Comparison of ENCODE assay signal across 10 cellular contexts in genomic region chrX:154738013-154738738, GRCh38. TPM values are rescaled to one million over a fixed set of nuclear protein-coding genes. Genes with fewer than 3 reads are reported as not detected.
DNase-seq lines count a peak whose midpoint lies in the region; ATAC-seq, FAIRE-seq and TF ChIP-seq lines count a peak whose summit lies in the region.
"Had no signal": no experiment of that assay in that cellular context is flagged by ENCODE, and none has a peak within 500 bp of the region (broad histone marks: within the 10 kb centered on the region; RNA-seq: fewer than 3 reads in every experiment).

No MANE protein-coding gene starts in this region.

- no peak for TF ChIP-seq CTCF in astrocyte (IDR thresholded peaks at IDR 0.05; ENCODE audit: insufficient read depth, low read depth, low read length)
- TF ChIP-seq CTCF in GM13977 (IDR thresholded peaks at IDR 0.05; ENCODE audit: extremely low read depth, insufficient read depth, missing control alignments): no peak
- TF ChIP-seq CTCF in PC-9 (conservative IDR thresholded peaks at IDR 0.05): no peak

- ATAC-seq in GM18868 (IDR thresholded peaks at IDR 0.05; ENCODE audit: unreplicated experiment): no peak

- H3K27ac Mint-ChIP-seq in astrocyte (ENCODE audit: unreplicated experiment): peak overlapping the region; percentile 53

- BruUV-seq in PC-9 (replicated peaks; lab: Mats Ljungman, UMichigan): no TSS peak

- DNase-seq in AG08395 (ENCODE audit: low spot score) (peak; percentile 55), KG1 (lab: John Stamatoyannopoulos, UW) (peak; percentile 15), astrocyte (ENCODE audit: low read depth) (peak; percentile 85), GM13977 (ENCODE audit: low spot score) (no peak), NCI-H1092 (lab: John Stamatoyannopoulos, UW) (no peak), PC-9 (no peak)
- DNase-seq: NCI-H1105 had no signal

- no peak overlapping the region for H2AFZ ChIP-seq in astrocyte (ENCODE audit: low read depth, low read length)
- H2AFZ ChIP-seq in PC-9: no peak overlapping the region

- H3K36me3 ChIP-seq in astrocyte (ENCODE audit: insufficient read depth, low read length) (no peaks in the 10 kb centered on the region), mesodermal cell (ENCODE audit: control insufficient read depth, insufficient read depth, low read length) (no peaks in the 10 kb centered on the region), PC-9 (ENCODE audit: low read depth) (no peaks in the 10 kb centered on the region)
- H3K36me3 ChIP-seq: cardiac muscle cell had no signal

- H3K36me3 Mint-ChIP-seq in astrocyte (ENCODE audit: low read depth, unreplicated experiment): no peaks in the 10 kb centered on the region

- no peaks in the 10 kb centered on the region for H3K79me2 ChIP-seq in astrocyte (ENCODE audit: insufficient read depth, low read length)
- H3K79me2 ChIP-seq in PC-9 (ENCODE audit: low read depth): no peaks in the 10 kb centered on the region

- H3K4me1 Mint-ChIP-seq in astrocyte (ENCODE audit: low read depth, unreplicated experiment): peaks cover 36% of the 10 kb centered on the region

- no peaks in the 10 kb centered on the region for H3K27me3 Mint-ChIP-seq in astrocyte (ENCODE audit: low read depth, unreplicated experiment)

- intact Hi-C loops in PC-9 (cut with micrococcal nuclease; ENCODE audit: unreplicated experiment): no loop called here

- H3K4me3 ChIP-seq in astrocyte (ENCODE audit: insufficient read depth, low read depth, low read length) (no peak overlapping the region), mesodermal cell (ENCODE audit: extremely low read depth, insufficient read depth, low read length, poor library complexity, severe bottlenecking) (no peak overlapping the region), PC-9 (no peak overlapping the region)
- H3K4me3 ChIP-seq: cardiac muscle cell had no signal

- H3K4me3 Mint-ChIP-seq in astrocyte (ENCODE audit: unreplicated experiment): peak overlapping the region; percentile 62

- H3K4me1 ChIP-seq in astrocyte (ENCODE audit: insufficient read depth, low read length) (peaks cover 41% of the 10 kb centered on the region), mesodermal cell (ENCODE audit: control insufficient read depth, insufficient read depth, low read length, poor library complexity, severe bottlenecking) (peaks cover 27% of the 10 kb centered on the region), PC-9 (replicated peaks; ENCODE audit: insufficient read depth) (peaks cover 3% of the 10 kb centered on the region)

- peak overlapping the region; percentile 52 for H3K4me2 ChIP-seq in astrocyte (ENCODE audit: low read length)
- no peak overlapping the region; the same call in 1 of the 2 replicates for H3K4me2 ChIP-seq in PC-9

- POLR2A ChIA-PET in PC-9 (lab: Charles Lee; ENCODE audit: unreplicated experiment): interaction anchor here (0.7 kb wide), 1 partner anchor 16 kb away, joined by 4 read pairs; no protein-coding TSS in a partner anchor

- peak overlapping the region; percentile 37 for H3K27ac ChIP-seq in astrocyte (ENCODE audit: low read depth, low read length)
- peak overlapping the region; percentile 59 for H3K27ac ChIP-seq in mesodermal cell (ENCODE audit: low read depth, low read length, severe bottlenecking)
- H3K27ac ChIP-seq in PC-9: no peak overlapping the region
- H3K27ac ChIP-seq: cardiac muscle cell had no signal

- in situ Hi-C loops in GM13977 (cut with MboI; ENCODE audit: low pct_unique_long_range_greater_than_20kb, low sequenced_read_pairs, unreplicated experiment): loop anchor here (25.0 kb wide), 1 partner anchor 151 kb away; the partner anchor contains the start of gene CTAG1A

- H4K20me1 ChIP-seq in astrocyte (ENCODE audit: insufficient read depth, low read length): no peaks in the 10 kb centered on the region
- no peaks in the 10 kb centered on the region for H4K20me1 ChIP-seq in PC-9 (ENCODE audit: insufficient read depth)

- H3F3A ChIP-seq in PC-9 (ENCODE audit: insufficient read depth, low read depth): peaks cover under 1% of the 10 kb centered on the region; the same call in 1 of the 2 replicates

- H3K27me3 ChIP-seq in astrocyte (ENCODE audit: insufficient read depth, low read length) (no peaks in the 10 kb centered on the region), PC-9 (ENCODE audit: insufficient read depth, low read depth) (no peaks in the 10 kb centered on the region)
- H3K27me3 ChIP-seq: cardiac muscle cell had no signal

- no peak overlapping the region for H3K9ac ChIP-seq in astrocyte (ENCODE audit: low read length)

- no peaks in the 10 kb centered on the region for H3K9me2 ChIP-seq in PC-9 (ENCODE audit: insufficient read depth)

- no peaks in the 10 kb centered on the region for H3K9me3 Mint-ChIP-seq in astrocyte (ENCODE audit: unreplicated experiment)

- WGBS in mesodermal cell (ENCODE audit: insufficient coverage in 2 of 2), 2 experiments: 64 to 94% methylated on average over 6 to 8 of the region's 8 CpGs

- peak; percentile 98 for FAIRE-seq in astrocyte (lab: Jason Lieb, UNC)

- no peaks in the 10 kb centered on the region for H3K9me3 ChIP-seq in astrocyte (ENCODE audit: insufficient read depth, low read depth, low read length)
- no peaks in the 10 kb centered on the region for H3K9me3 ChIP-seq in mesodermal cell (ENCODE audit: control insufficient read depth, low read length)
- no peaks in the 10 kb centered on the region for H3K9me3 ChIP-seq in PC-9 (ENCODE audit: insufficient read depth, low read depth)

- CTCF ChIA-PET in PC-9 (lab: Charles Lee): interaction anchor here (0.6 to 1.1 kb wide), 3 partner anchors 11 to 811 kb away, joined by 3 read pairs; no protein-coding TSS in a partner anchor

RNA-seq across cellular contexts. Expression of gene GAB3, which starts 12.7 kb away (rescaled TPM):
- total RNA-seq in astrocyte: 1.7 TPM in 2 replicates
- 1.6 TPM for polyA plus RNA-seq in mesodermal cell (2013, experiment 1 of 2)
- polyA plus RNA-seq in mesodermal cell (2013, experiment 2 of 2): 1.2 TPM
- 0.17 and 0.63 TPM in 2 replicates for total RNA-seq in PC-9 (2021)
- polyA plus RNA-seq: cardiac muscle cell had no signal

RNA-seq across cellular contexts. Expression of gene DKC1, which starts 24.5 kb away (rescaled TPM):
- total RNA-seq in astrocyte (52.0 and 60.5 TPM in 2 replicates), PC-9 (2021) (83.5 and 101 TPM in 2 replicates)
- polyA plus RNA-seq in mesodermal cell (2013, experiment 1 of 2): 44.2 TPM
- polyA plus RNA-seq in mesodermal cell (2013, experiment 2 of 2): 47.0 TPM

Comparison
In these comparisons a context has a peak if more than half of its experiments do, and no peak if none do; other contexts are left out.
1. DNase-seq: peak in AG08395 (single experiment), KG1 (single experiment) and astrocyte (single experiment); none in GM13977 (single experiment), NCI-H1092 (single experiment) and PC-9 (0 of 2).